ENCODE assay signal across 13 cellular contexts in the genomic region with DNA sequence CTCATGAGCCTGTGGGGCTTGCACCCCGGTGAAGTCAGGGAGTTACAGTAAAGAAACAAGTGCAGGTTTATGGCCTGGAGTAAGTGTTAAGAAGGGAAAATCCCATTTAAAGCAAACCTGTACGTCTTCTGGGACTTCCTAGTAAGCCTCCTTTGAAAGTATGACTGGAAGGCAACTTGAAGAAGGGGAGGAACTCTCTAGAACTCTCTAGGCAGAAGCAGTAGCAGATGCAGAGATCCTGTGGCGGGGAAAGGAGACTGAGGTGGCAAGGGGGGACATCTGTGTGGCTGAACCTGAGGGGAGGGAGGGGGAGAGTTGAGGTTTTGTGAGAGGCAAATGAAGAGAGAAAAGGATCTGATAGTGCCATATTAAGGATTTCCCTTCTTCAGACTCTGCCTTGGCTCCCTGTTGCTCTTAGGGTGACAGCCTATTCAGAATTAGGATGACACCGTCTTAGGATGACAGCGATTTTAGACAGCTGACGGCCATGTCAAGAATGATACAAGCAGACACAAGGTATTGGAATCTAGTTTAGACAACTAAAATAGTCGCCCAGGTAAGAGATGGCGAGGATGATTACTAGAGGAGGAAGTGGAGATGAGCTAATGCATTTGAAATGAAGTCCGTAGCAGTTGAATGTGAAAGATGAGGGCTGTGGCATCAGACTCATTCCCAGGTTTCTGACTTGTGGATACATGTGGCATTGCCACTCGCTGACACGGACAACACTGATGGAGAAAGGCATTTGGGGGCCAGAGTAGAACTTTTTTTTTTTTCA. TPM values are rescaled to one million over a fixed set of nuclear protein-coding genes. Genes with fewer than 3 reads are reported as not detected.
DNase-seq lines count a peak whose midpoint lies in the region; ATAC-seq and TF ChIP-seq lines count a peak whose summit lies in the region.
"Had no signal": no experiment of that assay in that cellular context is flagged by ENCODE, and none has a peak within 500 bp of the region (broad histone marks: within the 10 kb centered on the region; RNA-seq: fewer than 3 reads in every experiment).

No MANE protein-coding gene starts in this region.

- H4K20me1 ChIP-seq in mammary epithelial cell (ENCODE audit: insufficient read depth, low read length) (peaks cover 5% of the 10 kb centered on the region), OCI-LY7 (ENCODE audit: insufficient read depth, low read length) (peaks cover 47% of the 10 kb centered on the region)

- H3K27me3 Mint-ChIP-seq in MCF 10A (ENCODE audit: insufficient read depth, unreplicated experiment) = no peaks in the 10 kb centered on the region
- H3K27me3 Mint-ChIP-seq in stimulated activated naive CD8-positive, alpha-beta T cell treated with anti-CD3 and anti-CD28 coated beads, Interleukin-15, amount 100 ng/mL, for 72 hours = no peaks in the 10 kb centered on the region

- peaks cover 3% of the 10 kb centered on the region for H3K4me1 ChIP-seq in mammary epithelial cell (ENCODE audit: insufficient read depth, low read length)
- H3K4me1 ChIP-seq in OCI-LY7 (ENCODE audit: insufficient read depth, low read length, poor library complexity, severe bottlenecking) = peaks cover 14% of the 10 kb centered on the region

- no peaks in the 10 kb centered on the region for H3K9me3 Mint-ChIP-seq in MCF 10A (ENCODE audit: unreplicated experiment)
- H3K9me3 Mint-ChIP-seq in stimulated activated naive CD8-positive, alpha-beta T cell treated with anti-CD3 and anti-CD28 coated beads, Interleukin-15, amount 100 ng/mL, for 72 hours = no peaks in the 10 kb centered on the region

- peak; percentile 82 for ATAC-seq in stimulated activated naive CD8-positive, alpha-beta T cell treated with anti-CD3 and anti-CD28 coated beads, Interleukin-15, amount 100 ng/mL, for 72 hours
- no peak for ATAC-seq in GM21529 (IDR thresholded peaks at IDR 0.05; ENCODE audit: unreplicated experiment)

- H3K4me3 ChIP-seq in mammary epithelial cell (replicated peaks in 1 of 3; ENCODE audit: insufficient read depth in 1 of 3, low read depth in 2 of 3, low read length in 3 of 3) = no peak overlapping the region
- H3K4me3 ChIP-seq in OCI-LY7 (ENCODE audit: low read depth, low read length, poor library complexity, severe bottlenecking) = no peak overlapping the region
- H3K4me3 ChIP-seq: SK-N-MC had no signal

- dilution Hi-C loops in mammary epithelial cell (cut with HindIII; ENCODE audit: low sequenced_read_pairs) = no loop called here

- no peaks in the 10 kb centered on the region for H3K27me3 ChIP-seq in mammary epithelial cell (ENCODE audit: insufficient read depth, low read length)

- H3K9me2 ChIP-seq in OCI-LY7 (ENCODE audit: insufficient read depth, low read length) = no peaks in the 10 kb centered on the region

- WGBS in mammary epithelial cell (ENCODE audit: low coverage, missing lambda C conversion rate) = 92% methylated on average over 11 of the region's 11 CpGs

- H3K4me2 ChIP-seq in mammary epithelial cell (ENCODE audit: insufficient read depth, low read depth, low read length) (no peak overlapping the region), OCI-LY7 (ENCODE audit: low read length) (no peak overlapping the region)

- H3K4me1 Mint-ChIP-seq in MCF 10A (ENCODE audit: insufficient read depth, unreplicated experiment) = peaks cover 29% of the 10 kb centered on the region
- H3K4me1 Mint-ChIP-seq in stimulated activated naive CD8-positive, alpha-beta T cell treated with anti-CD3 and anti-CD28 coated beads, Interleukin-15, amount 100 ng/mL, for 72 hours = peaks cover 60% of the 10 kb centered on the region

- peaks cover 11% of the 10 kb centered on the region for H3K36me3 ChIP-seq in mammary epithelial cell (ENCODE audit: insufficient read depth, low read length)
- H3K36me3 ChIP-seq in OCI-LY7 (ENCODE audit: insufficient read depth, low read length) = peaks cover 32% of the 10 kb centered on the region

- H3K79me2 ChIP-seq in mammary epithelial cell (ENCODE audit: insufficient read depth, low read length) (peaks cover 98% of the 10 kb centered on the region), OCI-LY7 (ENCODE audit: insufficient read depth, low read depth, low read length) (peaks cover 91% of the 10 kb centered on the region)

- peak; percentile 54 for DNase-seq in mammary epithelial cell
- DNase-seq in MCF 10A (ENCODE audit: unreplicated experiment) = no peak
- peak; percentile 18 for DNase-seq in OCI-LY7 (ENCODE audit: low spot score)
- peak; percentile 31 for DNase-seq in epithelial cell of prostate (ENCODE audit: low read depth, low spot score)
- DNase-seq in stimulated activated naive CD8-positive, alpha-beta T cell treated with anti-CD3 and anti-CD28 coated beads, Interleukin-15, amount 100 ng/mL, for 72 hours = peak in 1 of 2 donors; percentile 50
- DNase-seq in HuH-7.5 (ENCODE audit: low spot score) = no peak
- no peak for DNase-seq in GF-D8 (lab: John Stamatoyannopoulos, UW)
- DNase-seq: activated CD4-positive, CD25-positive, alpha-beta regulatory T cell; activated gamma-delta T cell; islet precursor cell; NCI-H1092 treated with DMSO at 0.1 percent for 48 hours had no signal

- TF ChIP-seq CTCF in mammary epithelial cell (conservative IDR thresholded peaks at IDR 0.05 in 1 of 2, IDR thresholded peaks at IDR 0.05 in 1 of 2; ENCODE audit: extremely low read depth in 1 of 2, insufficient read depth in 1 of 2, low read depth in 1 of 2, low read length in 2 of 2) = no peak
- no peak for TF ChIP-seq CTCF in MCF 10A (IDR thresholded peaks at IDR 0.05; ENCODE audit: unreplicated experiment)
- TF ChIP-seq CTCF in OCI-LY7 (conservative IDR thresholded peaks at IDR 0.05; ENCODE audit: low read length) = no peak

- in situ Hi-C loops in mammary epithelial cell (cut with MboI; ENCODE audit: low sequenced_read_pairs in 2 of 2) = no loop called here

- CTCF ChIA-PET in mammary epithelial cell (lab: Charles Lee; ENCODE audit: low non-redundant PET) = no interaction called here
- CTCF ChIA-PET in MCF 10A (lab: Yijun Ruan, JAX) = interaction anchor here (0.6 to 1.1 kb wide), 4 partner anchors 27 to 153 kb away, joined by 3 to 6 read pairs (median 4); no protein-coding TSS in a partner anchor
- CTCF ChIA-PET in OCI-LY7 (lab: Charles Lee; ENCODE audit: unreplicated experiment) = no interaction called here

- H3K36me3 Mint-ChIP-seq in MCF 10A (ENCODE audit: insufficient read depth, unreplicated experiment) = peaks cover 35% of the 10 kb centered on the region

- H3K27ac Mint-ChIP-seq in MCF 10A (ENCODE audit: low read depth, unreplicated experiment) = no peak overlapping the region
- peak overlapping the region; percentile 21 to 80 for H3K27ac Mint-ChIP-seq in stimulated activated naive CD8-positive, alpha-beta T cell treated with anti-CD3 and anti-CD28 coated beads, Interleukin-15, amount 100 ng/mL, for 72 hours

- intact Hi-C loops in mammary epithelial cell (cut with micrococcal nuclease) = no loop called here
- intact Hi-C loops in MCF 10A (cut with micrococcal nuclease) = no loop called here
- intact Hi-C loops in OCI-LY7 (cut with micrococcal nuclease; ENCODE audit: unreplicated experiment) = no loop called here

- no peak overlapping the region for H3K9ac ChIP-seq in mammary epithelial cell (ENCODE audit: insufficient read depth, low read length)

- H3K9me3 ChIP-seq in mammary epithelial cell (replicated peaks; ENCODE audit: insufficient read depth, low read length) = no peaks in the 10 kb centered on the region
- no peaks in the 10 kb centered on the region for H3K9me3 ChIP-seq in OCI-LY7 (ENCODE audit: low read length)

- H2AFZ ChIP-seq in mammary epithelial cell (ENCODE audit: low read depth, low read length) (no peak overlapping the region), OCI-LY7 (ENCODE audit: low read length) (no peak overlapping the region)

- no peak overlapping the region for H3K4me3 Mint-ChIP-seq in MCF 10A (ENCODE audit: unreplicated experiment)
- peak overlapping the region; percentile 10 to 26 for H3K4me3 Mint-ChIP-seq in stimulated activated naive CD8-positive, alpha-beta T cell treated with anti-CD3 and anti-CD28 coated beads, Interleukin-15, amount 100 ng/mL, for 72 hours

- POLR2A ChIA-PET in MCF 10A (lab: Yijun Ruan, JAX) = interaction anchor here (0.5 to 1.6 kb wide), 4 partner anchors 15 to 255 kb away, joined by 3 to 5 read pairs (median 4); no protein-coding TSS in a partner anchor
- POLR2A ChIA-PET in OCI-LY7 (lab: Charles Lee) = interaction anchor here (1.7 kb wide), 1 partner anchor 25 kb away, joined by 3 read pairs; no protein-coding TSS in a partner anchor

- H3K27ac ChIP-seq in mammary epithelial cell (ENCODE audit: insufficient read depth, low read depth, low read length) = no peak overlapping the region
- no peak overlapping the region for H3K27ac ChIP-seq in OCI-LY7 (ENCODE audit: low read depth, low read length, poor library complexity, severe bottlenecking)
- H3K27ac ChIP-seq in epithelial cell of prostate = peak overlapping the region; percentile 55
- H3K27ac ChIP-seq: SK-N-MC had no signal

- BruUV-seq in mammary epithelial cell (replicated peaks; lab: Mats Ljungman, UMichigan) (no TSS peak), MCF 10A (replicated peaks; lab: Mats Ljungman, UMichigan) (no TSS peak), OCI-LY7 (replicated peaks; lab: Mats Ljungman, UMichigan) (no TSS peak)

RNA-seq across cellular contexts. Expression of gene CUL1, which starts 29.0 kb away (rescaled TPM):
- 10 to 100 TPM; 53.5 to 54.9 TPM for total RNA-seq in mammary epithelial cell
- polyA plus RNA-seq in mammary epithelial cell = 47.8 TPM
- polyA minus RNA-seq in mammary epithelial cell = 38.9 TPM
- 41.2 and 49.2 TPM in 2 replicates for total RNA-seq in MCF 10A (2022)
- total RNA-seq in OCI-LY7 (2014; rRNA removed; shearing (Covaris generic)) = 36.7 and 40.5 TPM in 2 replicates
- total RNA-seq in OCI-LY7 (2022) = 53.1 and 56.6 TPM in 2 replicates

Comparison
In these comparisons a context has a peak if more than half of its experiments do, and no peak if none do; other contexts are left out.
1. DNase-seq: peak in mammary epithelial cell (single experiment), OCI-LY7 (single experiment) and epithelial cell of prostate (single experiment); none in MCF 10A (single experiment), HuH-7.5 (single experiment) and GF-D8 (single experiment).